Comparison of ENCODE assay signal across 12 cellular contexts in the genomic region with DNA sequence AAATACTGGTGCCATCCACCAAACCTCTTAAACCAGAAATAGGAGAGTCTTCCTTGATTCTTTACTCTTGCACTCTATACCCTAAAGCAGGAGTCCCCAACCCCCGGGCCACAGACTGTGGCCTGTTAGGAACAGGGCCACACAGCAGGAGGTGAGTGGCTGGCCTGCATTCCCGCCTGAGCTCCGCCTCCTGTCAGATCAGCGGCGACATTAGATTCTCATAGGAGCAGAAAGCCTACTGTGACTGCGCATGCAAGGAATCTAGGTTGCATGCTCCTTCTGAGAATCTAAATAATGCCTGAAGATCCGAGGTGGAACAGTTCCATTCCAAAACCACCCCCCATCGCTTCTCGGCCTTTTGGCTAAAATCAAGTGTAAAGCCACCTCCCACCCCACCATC.
"Had no signal": no experiment of that assay in that cellular context is flagged by ENCODE, and none has a peak within 500 bp of the region (broad histone marks: within the 10 kb centered on the region; RNA-seq: fewer than 3 reads in every experiment).

No MANE protein-coding gene starts in this region.

- H3K27ac ChIP-seq: prostate gland had no signal

- H3K27ac Mint-ChIP-seq: activated CD8-positive, alpha-beta T cell treated with anti-CD3 and anti-CD28 coated beads, Interleukin-2, amount 10 ng/mL, durations not matched to agents 7 days and 5 days; activated naive CD8-positive, alpha-beta T cell treated with anti-CD3 and anti-CD28 coated beads, Interleukin-2, amount 50 U/mL, for 24 hours; natural killer cell treated with Interleukin-12 subunit alpha and Interleukin-12 subunit beta and Interleukin-15 and Interleukin-18, amount 100 ng/mL, for 72 hours; stimulated activated naive B cell treated with anti-CD40 and anti-IgM and Interleukin-4, amounts not matched to agents 10 μg/mL and 1 μg/mL and 100 μg/mL, for 72 hours; T-helper 2 cell treated with Interferon-gamma antibody and Interleukin-4, amounts not matched to agents 5 μg/mL and 100 μg/mL, for 36 hours had no signal

- ATAC-seq: activated CD8-positive, alpha-beta T cell treated with anti-CD3 and anti-CD28 coated beads, Interleukin-2, amount 10 ng/mL, durations not matched to agents 7 days and 5 days; activated naive CD8-positive, alpha-beta T cell treated with anti-CD3 and anti-CD28 coated beads, Interleukin-2, amount 50 U/mL, for 24 hours; esophagus mucosa; natural killer cell treated with Interleukin-12 subunit alpha and Interleukin-12 subunit beta and Interleukin-15 and Interleukin-18, amount 100 ng/mL, for 72 hours; sciatic nerve; stimulated activated naive B cell treated with anti-CD40 and anti-IgM and Interleukin-4, amounts not matched to agents 10 μg/mL and 1 μg/mL and 100 μg/mL, for 72 hours had no signal

- DNase-seq: activated CD8-positive, alpha-beta memory T cell treated with anti-CD3 and anti-CD28 coated beads, Interleukin-2, amount 50 U/mL, for 48 hours; activated CD8-positive, alpha-beta T cell treated with anti-CD3 and anti-CD28 coated beads, Interleukin-2, amount 10 ng/mL, durations not matched to agents 7 days and 5 days; activated naive CD4-positive, alpha-beta T cell treated with Interleukin-2 at 50 U/mL for 16 hours; activated naive CD8-positive, alpha-beta T cell treated with anti-CD3 and anti-CD28 coated beads, Interleukin-2, amount 50 U/mL, for 24 hours; mammary epithelial cell; stimulated activated CD4-positive, alpha-beta T cell treated with anti-CD3 and anti-CD28 coated beads, Interleukin-2, amount 100 ng/mL, for 24 hours; stimulated activated naive B cell treated with anti-CD40 and anti-IgM and Interleukin-4, amounts not matched to agents 10 μg/mL and 1 μg/mL and 100 μg/mL, for 72 hours had no signal

- H3K36me3 ChIP-seq: prostate gland had no signal

- H3K9me3 Mint-ChIP-seq: activated naive CD8-positive, alpha-beta T cell treated with anti-CD3 and anti-CD28 coated beads, Interleukin-2, amount 50 U/mL, for 24 hours; natural killer cell treated with Interleukin-12 subunit alpha and Interleukin-12 subunit beta and Interleukin-15 and Interleukin-18, amount 100 ng/mL, for 72 hours; stimulated activated naive B cell treated with anti-CD40 and anti-IgM and Interleukin-4, amounts not matched to agents 10 μg/mL and 1 μg/mL and 100 μg/mL, for 72 hours; T-helper 2 cell treated with Interferon-gamma antibody and Interleukin-4, amounts not matched to agents 5 μg/mL and 100 μg/mL, for 36 hours had no signal

- H3K4me1 Mint-ChIP-seq: activated naive CD8-positive, alpha-beta T cell treated with anti-CD3 and anti-CD28 coated beads, Interleukin-2, amount 50 U/mL, for 24 hours; stimulated activated naive B cell treated with anti-CD40 and anti-IgM and Interleukin-4, amounts not matched to agents 10 μg/mL and 1 μg/mL and 100 μg/mL, for 72 hours had no signal

- H3K36me3 Mint-ChIP-seq: natural killer cell treated with Interleukin-12 subunit alpha and Interleukin-12 subunit beta and Interleukin-15 and Interleukin-18, amount 100 ng/mL, for 72 hours had no signal

- H3K4me3 Mint-ChIP-seq: activated CD8-positive, alpha-beta T cell treated with anti-CD3 and anti-CD28 coated beads, Interleukin-2, amount 10 ng/mL, durations not matched to agents 7 days and 5 days; activated naive CD8-positive, alpha-beta T cell treated with anti-CD3 and anti-CD28 coated beads, Interleukin-2, amount 50 U/mL, for 24 hours; natural killer cell treated with Interleukin-12 subunit alpha and Interleukin-12 subunit beta and Interleukin-15 and Interleukin-18, amount 100 ng/mL, for 72 hours; stimulated activated naive B cell treated with anti-CD40 and anti-IgM and Interleukin-4, amounts not matched to agents 10 μg/mL and 1 μg/mL and 100 μg/mL, for 72 hours; T-helper 2 cell treated with Interferon-gamma antibody and Interleukin-4, amounts not matched to agents 5 μg/mL and 100 μg/mL, for 36 hours had no signal

- H3K4me3 ChIP-seq: prostate gland had no signal

- H3K4me1 ChIP-seq: prostate gland had no signal
